Comparison of ENCODE assay signal across 19 cellular contexts in the genomic region with DNA sequence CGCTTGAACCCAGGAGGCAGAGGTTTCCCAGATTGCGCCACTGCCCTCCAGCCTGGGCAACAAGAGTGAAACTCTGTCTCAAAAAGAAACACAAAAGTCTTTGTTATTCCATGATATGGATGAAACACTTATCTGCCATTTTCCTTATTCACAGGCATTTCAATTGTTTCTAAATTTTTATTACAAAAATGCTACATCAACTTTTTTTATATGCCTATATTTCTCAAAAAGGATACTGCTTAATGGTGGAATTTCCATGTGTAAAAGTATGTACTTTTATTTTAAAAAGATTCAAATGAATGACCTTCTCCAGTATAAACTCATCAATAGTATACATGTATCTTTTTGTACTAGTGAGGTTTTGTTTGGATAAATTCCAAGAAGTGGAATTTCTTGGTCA.
"Had no signal": no experiment of that assay in that cellular context is flagged by ENCODE, and none has a peak within 500 bp of the region (broad histone marks: within the 10 kb centered on the region; RNA-seq: fewer than 3 reads in every experiment).

No MANE protein-coding gene starts in this region.

- DNase-seq: effector memory CD8-positive, alpha-beta T cell; esophagus squamous epithelium; kidney; left cardiac atrium; left ventricle myocardium superior; naive thymus-derived CD4-positive, alpha-beta T cell; nephron progenitor cell; posterior cingulate gyrus; stimulated activated CD4-positive, alpha-beta T cell treated with anti-CD3 and anti-CD28 coated beads, Interleukin-2, amount 100 ng/mL, for 24 hours; stimulated activated CD4-positive, alpha-beta T cell treated with anti-CD3 and anti-CD28 coated beads, Interleukin-4, amount 100 ng/mL, for 4 hours; stimulated activated naive CD4-positive, alpha-beta T cell treated with Interleukin-2 at 50 U/mL for 16 hours; upper lobe of left lung had no signal

- H3K27ac ChIP-seq: esophagus squamous epithelium, foreskin keratinocyte, hepatocyte, skin epidermis, upper lobe of left lung had no signal

- H2AFZ ChIP-seq: hepatocyte had no signal

- H3K9me3 Mint-ChIP-seq: dendritic cell treated with granulocyte-macrophage colony-stimulating factor and Interleukin-4, amounts not matched to agents 40 ng/mL and 50 ng/mL, for 4 days; effector memory CD8-positive, alpha-beta T cell; naive thymus-derived CD4-positive, alpha-beta T cell; nephron progenitor cell had no signal

- H3K27me3 Mint-ChIP-seq: dendritic cell treated with granulocyte-macrophage colony-stimulating factor and Interleukin-4, amounts not matched to agents 40 ng/mL and 50 ng/mL, for 4 days; effector memory CD8-positive, alpha-beta T cell; naive thymus-derived CD4-positive, alpha-beta T cell had no signal

- H3K4me3 ChIP-seq: esophagus squamous epithelium, hepatocyte, lung, skin epidermis, tibial artery, upper lobe of left lung, uterus had no signal

- H3K4me2 ChIP-seq: hepatocyte had no signal

- H3K27me3 ChIP-seq: esophagus squamous epithelium, foreskin keratinocyte, hepatocyte, tibial artery, upper lobe of left lung, uterus had no signal

- H3K4me1 Mint-ChIP-seq: naive thymus-derived CD4-positive, alpha-beta T cell; nephron progenitor cell had no signal

- H3K9me3 ChIP-seq: esophagus squamous epithelium, tibial artery, upper lobe of left lung, uterus had no signal

- H3K4me1 ChIP-seq: esophagus squamous epithelium, uterus had no signal

- H3K79me2 ChIP-seq: hepatocyte had no signal

- H3K27ac Mint-ChIP-seq: dendritic cell treated with granulocyte-macrophage colony-stimulating factor and Interleukin-4, amounts not matched to agents 40 ng/mL and 50 ng/mL, for 4 days had no signal

- H3K36me3 ChIP-seq: uterus had no signal

- H3K4me3 Mint-ChIP-seq: dendritic cell treated with granulocyte-macrophage colony-stimulating factor and Interleukin-4, amounts not matched to agents 40 ng/mL and 50 ng/mL, for 4 days; effector memory CD8-positive, alpha-beta T cell; naive thymus-derived CD4-positive, alpha-beta T cell; nephron progenitor cell had no signal
